In genomic region chr12:113120670-113121370, GRCh38 we compare ENCODE assay signal across 1 cellular context.
TF ChIP-seq lines count a peak whose summit lies in the region.

No MANE protein-coding gene starts in this region.

TF ChIP-seq in SK-N-SH treated with all-trans-retinoic acid at 6 μM for 48 hours, 23 proteins besides CTCF, POLR2A, EP300 and RAD21 (continued from another document):
- TF ChIP-seq ESRRG (CRISPR knock-in tag; IDR thresholded peaks at IDR 0.05) (no peak), ZNF565 (CRISPR knock-in tag; conservative IDR thresholded peaks at IDR 0.05; ENCODE audit: low read depth) (no peak)
